24 cellular contexts compared by ENCODE assay signal in the genomic region with DNA sequence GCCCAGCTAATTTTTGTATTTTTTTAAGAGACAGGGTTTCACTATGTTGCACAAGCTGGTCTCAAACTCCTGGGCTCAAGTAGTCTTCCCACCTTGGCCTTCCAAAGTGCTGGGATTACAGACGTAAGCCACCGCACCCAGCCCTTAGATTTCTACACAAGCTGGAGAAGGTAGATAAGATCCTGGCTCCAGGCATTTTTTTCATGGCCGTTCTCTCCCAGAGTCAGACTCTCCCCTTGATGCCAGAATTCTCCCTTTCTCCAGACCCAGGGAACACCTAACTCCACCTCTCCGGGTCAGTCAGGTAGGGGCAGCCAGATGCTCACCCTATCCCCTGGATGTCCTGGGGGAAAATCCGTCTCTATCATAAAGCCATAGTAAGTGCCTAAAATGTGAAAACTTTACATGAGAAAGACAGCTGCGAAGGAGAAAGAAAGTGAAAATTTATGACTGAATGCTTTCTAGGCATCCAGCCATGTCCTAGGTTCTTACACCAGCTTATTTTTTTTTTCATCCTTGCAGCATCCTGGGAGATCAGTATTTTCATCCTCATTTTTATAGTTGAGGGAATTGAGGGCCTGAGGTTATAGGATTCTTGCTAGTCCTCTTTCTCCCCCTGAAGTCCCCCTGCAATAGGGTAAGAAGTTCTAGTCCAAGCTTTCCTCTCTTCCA. TPM values are rescaled to one million over a fixed set of nuclear protein-coding genes. Genes with fewer than 3 reads are reported as not detected.
DNase-seq lines count a peak whose midpoint lies in the region; FAIRE-seq and TF ChIP-seq lines count a peak whose summit lies in the region.
"Had no signal": no experiment of that assay in that cellular context is flagged by ENCODE, and none has a peak within 500 bp of the region (broad histone marks: within the 10 kb centered on the region; RNA-seq: fewer than 3 reads in every experiment).

No MANE protein-coding gene starts in this region.

- H3K9ac ChIP-seq in astrocyte (ENCODE audit: low read length) (no peak overlapping the region), parathyroid adenoma (no peak overlapping the region)
- H3K9ac ChIP-seq: BLaER1 treated with 17β-estradiol and CSF1 and Interleukin-3, amounts not matched to agents 10 nM and 100 nM had no signal

- H3K27me3 ChIP-seq in astrocyte (ENCODE audit: insufficient read depth, low read length) (peaks cover 43% of the 10 kb centered on the region), parathyroid adenoma (ENCODE audit: control insufficient read depth, insufficient read depth, low read length) (no peaks in the 10 kb centered on the region), BE2C (no peaks in the 10 kb centered on the region)

- no peaks in the 10 kb centered on the region for H4K20me1 ChIP-seq in astrocyte (ENCODE audit: insufficient read depth, low read length)

- H3K36me3 ChIP-seq in astrocyte (ENCODE audit: insufficient read depth, low read length): no peaks in the 10 kb centered on the region
- no peaks in the 10 kb centered on the region for H3K36me3 ChIP-seq in parathyroid adenoma (ENCODE audit: control insufficient read depth, insufficient read depth, low read length)
- peaks cover 7% of the 10 kb centered on the region for H3K36me3 ChIP-seq in BE2C
- H3K36me3 ChIP-seq: BLaER1 treated with 17β-estradiol and CSF1 and Interleukin-3, amounts not matched to agents 10 nM and 100 nM had no signal

- H3K36me3 Mint-ChIP-seq in astrocyte (ENCODE audit: low read depth, unreplicated experiment): peaks cover 4% of the 10 kb centered on the region

- H3K9me3 Mint-ChIP-seq in astrocyte (ENCODE audit: unreplicated experiment): peaks cover 9% of the 10 kb centered on the region
- H3K9me3 Mint-ChIP-seq: CD4-positive, alpha-beta T cell had no signal

- no peak overlapping the region for H3K4me3 ChIP-seq in astrocyte (ENCODE audit: insufficient read depth, low read depth, low read length)
- H3K4me3 ChIP-seq in parathyroid adenoma (ENCODE audit: low read depth, low read length): no peak overlapping the region
- H3K4me3 ChIP-seq in BE2C (ENCODE audit: low read depth, low read length): no peak overlapping the region
- H3K4me3 ChIP-seq: BLaER1 treated with 17β-estradiol and CSF1 and Interleukin-3, amounts not matched to agents 10 nM and 100 nM; GM12878 had no signal

- no peaks in the 10 kb centered on the region for H3K9me3 ChIP-seq in astrocyte (ENCODE audit: insufficient read depth, low read depth, low read length)
- H3K9me3 ChIP-seq in parathyroid adenoma (ENCODE audit: control insufficient read depth, low read length): no peaks in the 10 kb centered on the region
- H3K9me3 ChIP-seq in BE2C: no peaks in the 10 kb centered on the region
- H3K9me3 ChIP-seq: BLaER1 treated with 17β-estradiol and CSF1 and Interleukin-3, amounts not matched to agents 10 nM and 100 nM had no signal

- no peaks in the 10 kb centered on the region for H3K79me2 ChIP-seq in astrocyte (ENCODE audit: insufficient read depth, low read length)
- H3K79me2 ChIP-seq in parathyroid adenoma: no peaks in the 10 kb centered on the region

- no peak for FAIRE-seq in astrocyte (lab: Jason Lieb, UNC)
- FAIRE-seq: G401.6, GM12878, GM19239 had no signal

- H2AFZ ChIP-seq in astrocyte (ENCODE audit: low read depth, low read length) (no peak overlapping the region), parathyroid adenoma (peak overlapping the region; percentile 20)

- H3K27ac ChIP-seq in astrocyte (ENCODE audit: low read depth, low read length) (no peak overlapping the region), parathyroid adenoma (no peak overlapping the region)
- H3K27ac ChIP-seq: BLaER1 treated with 17β-estradiol and CSF1 and Interleukin-3, amounts not matched to agents 10 nM and 100 nM had no signal

- H3K4me1 ChIP-seq in astrocyte (ENCODE audit: insufficient read depth, low read length) (peaks cover 20% of the 10 kb centered on the region), parathyroid adenoma (peaks cover 21% of the 10 kb centered on the region), BE2C (peaks cover 5% of the 10 kb centered on the region)

- no peak overlapping the region for H3K4me3 Mint-ChIP-seq in astrocyte (ENCODE audit: unreplicated experiment)
- H3K4me3 Mint-ChIP-seq: CD4-positive, alpha-beta T cell; H9 had no signal

- no peak overlapping the region for H3K4me2 ChIP-seq in astrocyte (ENCODE audit: low read length)
- no peak overlapping the region for H3K4me2 ChIP-seq in parathyroid adenoma (ENCODE audit: low read length)
- H3K4me2 ChIP-seq: BLaER1 treated with 17β-estradiol and CSF1 and Interleukin-3, amounts not matched to agents 10 nM and 100 nM had no signal

- TF ChIP-seq CTCF in astrocyte (IDR thresholded peaks at IDR 0.05; ENCODE audit: insufficient read depth, low read depth, low read length): no peak
- TF ChIP-seq CTCF in parathyroid adenoma (IDR thresholded peaks at IDR 0.05): no peak
- TF ChIP-seq CTCF in BE2C (IDR thresholded peaks at IDR 0.05; ENCODE audit: low read depth, low read length): no peak

- DNase-seq in GM04504 (ENCODE audit: low read depth) (peak; percentile 21), astrocyte (ENCODE audit: low read depth) (no peak), fibroblast of peridontal ligament (ENCODE audit: extremely low read depth) (peak; percentile 71), DMS153 (lab: John Stamatoyannopoulos, UW) (no peak), BE2C (no peak), H4 (ENCODE audit: low spot score) (no peak), NCI-H1436 treated with DMSO at 0.1 percent for 48 hours (lab: John Stamatoyannopoulos, UW) (no peak)
- DNase-seq: CD4-positive, alpha-beta T cell; COR-L47; H9; KG1; MM.1S; NCI-H2171; NCI-H226; NCI-H510A; SHP77 treated with DMSO at 0.1 percent for 48 hours had no signal

- peaks cover 8% of the 10 kb centered on the region for H3K4me1 Mint-ChIP-seq in astrocyte (ENCODE audit: low read depth, unreplicated experiment)

- H3K27ac Mint-ChIP-seq in astrocyte (ENCODE audit: unreplicated experiment): peak overlapping the region; percentile 41
- H3K27ac Mint-ChIP-seq: CD4-positive, alpha-beta T cell; H9 had no signal

- H3K27me3 Mint-ChIP-seq in astrocyte (ENCODE audit: low read depth, unreplicated experiment): peaks cover 58% of the 10 kb centered on the region

RNA-seq across cellular contexts. Expression of gene SIX3, which starts 16.3 kb away (rescaled TPM):
- 0.48 and 1.7 TPM in 2 replicates for total RNA-seq in astrocyte
- 30.4 TPM for polyA plus RNA-seq in BE2C (2012; ENCODE audit: insufficient read depth, insufficient read length, low read depth)
- total RNA-seq in H4 (2014; rRNA removed; shearing (Covaris generic)): not detected in 2 replicates
- total RNA-seq: A172; CD4-positive, alpha-beta T cell; OCI-LY7 had no signal
- polyA plus RNA-seq: AG04450 had no signal

RNA-seq across cellular contexts. Expression of gene SIX2, which starts 51.5 kb away (rescaled TPM):
- 7.4 and 10.1 TPM in 2 replicates for total RNA-seq in astrocyte
- polyA plus RNA-seq in BE2C (2012; ENCODE audit: insufficient read depth, insufficient read length, low read depth): not detected
- total RNA-seq in H4 (2014; rRNA removed; shearing (Covaris generic)): 0.06 and 0.52 TPM in 2 replicates
- total RNA-seq: A172; CD4-positive, alpha-beta T cell; GM12878; H9; OCI-LY7 had no signal
- polyA plus RNA-seq: AG04450, GM12878 had no signal

Comparison
In these comparisons a context has a peak if more than half of its experiments do, and no peak if none do; other contexts are left out.
1. DNase-seq: peak in GM04504 (single experiment) and fibroblast of peridontal ligament (single experiment); none in astrocyte (single experiment), DMS153 (single experiment), BE2C (single experiment), H4 (single experiment) and NCI-H1436 treated with DMSO at 0.1 percent for 48 hours (single experiment).